15 cellular contexts compared by ENCODE assay signal in genomic region chr5:150284311-150284710, GRCh38. TPM values are rescaled to one million over a fixed set of nuclear protein-coding genes. Genes with fewer than 3 reads are reported as not detected.
"Had no signal": no experiment of that assay in that cellular context is flagged by ENCODE, and none has a peak within 500 bp of the region (broad histone marks: within the 10 kb centered on the region; RNA-seq: fewer than 3 reads in every experiment).

No MANE protein-coding gene starts in this region.

- H3K9me3 ChIP-seq: ascending aorta, esophagus muscularis mucosa, ovary, tibial nerve had no signal

- H3K27me3 ChIP-seq: ascending aorta, esophagus muscularis mucosa, ovary, tibial nerve had no signal

- H3K4me1 ChIP-seq: ascending aorta, esophagus muscularis mucosa, tibial nerve had no signal

- H3K4me3 ChIP-seq: ascending aorta, esophagus muscularis mucosa, ovary, tibial nerve had no signal

- H3K27ac ChIP-seq: ascending aorta, esophagus muscularis mucosa, ovary, tibial nerve, VCaP had no signal

- H3K36me3 ChIP-seq: ascending aorta, esophagus muscularis mucosa, ovary, tibial nerve had no signal

- DNase-seq: activated CD4-positive, alpha-beta T cell treated with anti-CD3 and anti-CD28 coated beads, Interleukin-2, amount 50 U/mL, for 48 hours; activated naive CD4-positive, alpha-beta T cell treated with anti-CD3 and anti-CD28 coated beads for 36 hours; activated naive CD8-positive, alpha-beta T cell treated with anti-CD3 and anti-CD28 coated beads, Interleukin-2, amount 50 U/mL, for 24 hours; kidney glomerular epithelial cell; ovary; retina; stimulated activated CD4-positive, alpha-beta T cell treated with anti-CD3 and anti-CD28 coated beads, Interleukin-2, amount 100 ng/mL, for 48 hours; stimulated activated naive B cell treated with anti-CD40 and anti-IgM and Interleukin-4, amounts not matched to agents 10 μg/mL and 1 μg/mL and 100 μg/mL, for 72 hours; T-helper 1 cell had no signal

RNA-seq across cellular contexts. Expression of gene CAMK2A, which starts 5.3 kb away (rescaled TPM):
- total RNA-seq: activated naive CD4-positive, alpha-beta T cell treated with anti-CD3 and anti-CD28 coated beads for 36 hours; activated T-helper 2 cell treated with anti-CD3 and anti-CD28 coated beads, Interferon-gamma antibody, Interleukin-2, Interleukin-4, amounts not matched to agents 10 μg/mL and 5 μg/mL and 100 μg/mL, durations not matched to agents 14 hours and 24 hours and 36 hours; ascending aorta had no signal

RNA-seq across cellular contexts. Expression of gene ARSI, which starts 18.4 kb away (rescaled TPM):
- total RNA-seq: activated naive CD4-positive, alpha-beta T cell treated with anti-CD3 and anti-CD28 coated beads for 36 hours; activated T-helper 2 cell treated with anti-CD3 and anti-CD28 coated beads, Interferon-gamma antibody, Interleukin-2, Interleukin-4, amounts not matched to agents 10 μg/mL and 5 μg/mL and 100 μg/mL, durations not matched to agents 14 hours and 24 hours and 36 hours; ascending aorta had no signal
- polyA plus RNA-seq: neural cell had no signal
